Comparison of ENCODE assay signal across 1 cellular context in genomic region chr17:40068917-40069750, GRCh38.
A peak's percentile ranks its signal among the peaks of the same experiment; 100 is the strongest.
TF ChIP-seq lines count a peak whose summit lies in the region.

No MANE protein-coding gene starts in this region.

TF ChIP-seq in HEK293, 187 proteins besides CTCF, POLR2A, EP300 and RAD21 (continued from another document and continues in another):
- TF ChIP-seq ZNF223 (tag by site-specific recombination; IDR thresholded peaks at IDR 0.05), result peak; percentile 66; the same call in 1 of the 2 replicates
- peak; percentile 37; the same call in 1 of the 2 replicates for TF ChIP-seq ZXDB (tag by site-specific recombination; IDR thresholded peaks at IDR 0.05)
- no peak for TF ChIP-seq TCF7L2 (IDR thresholded peaks at IDR 0.05; ENCODE audit: borderline replicate concordance, low read depth, low read length)
- no peak for TF ChIP-seq ZNF707 (tag by site-specific recombination; IDR thresholded peaks at IDR 0.05)
- TF ChIP-seq ATF2 (tag by site-specific recombination; IDR thresholded peaks at IDR 0.05; ENCODE audit: low read depth), result no peak
- TF ChIP-seq ZNF2 (tag by site-specific recombination; IDR thresholded peaks at IDR 0.05), result peak; percentile 74; the same call in 1 of the 2 replicates
- no peak; the same call in 1 of the 2 replicates for TF ChIP-seq ZNF266 (tag by site-specific recombination; IDR thresholded peaks at IDR 0.05; ENCODE audit: low read depth)
- no peak for TF ChIP-seq SETDB1 (IDR thresholded peaks at IDR 0.05; ENCODE audit: insufficient read length, low read length)
- TF ChIP-seq, protein P1, sequence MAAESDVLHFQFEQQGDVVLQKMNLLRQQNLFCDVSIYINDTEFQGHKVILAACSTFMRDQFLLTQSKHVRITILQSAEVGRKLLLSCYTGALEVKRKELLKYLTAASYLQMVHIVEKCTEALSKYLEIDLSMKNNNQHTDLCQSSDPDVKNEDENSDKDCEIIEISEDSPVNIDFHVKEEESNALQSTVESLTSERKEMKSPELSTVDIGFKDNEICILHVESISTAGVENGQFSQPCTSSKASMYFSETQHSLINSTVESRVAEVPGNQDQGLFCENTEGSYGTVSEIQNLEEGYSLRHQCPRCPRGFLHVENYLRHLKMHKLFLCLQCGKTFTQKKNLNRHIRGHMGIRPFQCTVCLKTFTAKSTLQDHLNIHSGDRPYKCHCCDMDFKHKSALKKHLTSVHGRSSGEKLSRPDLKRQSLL (tag by site-specific recombination; IDR thresholded peaks at IDR 0.05), result no peak
- no peak for TF ChIP-seq ZNF274 (IDR thresholded peaks at IDR 0.05; ENCODE audit: low read length)
- no peak for TF ChIP-seq ZNF274 (tag by site-specific recombination; IDR thresholded peaks at IDR 0.05; ENCODE audit: borderline replicate concordance)
- TF ChIP-seq ZNF843 (tag by site-specific recombination; IDR thresholded peaks at IDR 0.05), result peak; percentile 76
- no peak for TF ChIP-seq ZNF768 (tag by site-specific recombination; IDR thresholded peaks at IDR 0.05)
- no peak for TF ChIP-seq ZNF202 (tag by site-specific recombination; IDR thresholded peaks at IDR 0.05; ENCODE audit: borderline replicate concordance)
- no peak for TF ChIP-seq RBAK (tag by site-specific recombination; IDR thresholded peaks at IDR 0.05)
- TF ChIP-seq PATZ1 (tag by site-specific recombination; IDR thresholded peaks at IDR 0.05), result peak; percentile 90
- no peak for TF ChIP-seq ZNF513 (tag by site-specific recombination; IDR thresholded peaks at IDR 0.05)
- TF ChIP-seq ZNF777 (tag by site-specific recombination; IDR thresholded peaks at IDR 0.05; ENCODE audit: borderline replicate concordance), result peak; percentile 54; the same call in 1 of the 2 replicates
- no peak for TF ChIP-seq ZNF211 (tag by site-specific recombination; IDR thresholded peaks at IDR 0.05; ENCODE audit: low read depth)
- TF ChIP-seq ZNF140 (tag by site-specific recombination; IDR thresholded peaks at IDR 0.05), result no peak
- TF ChIP-seq ZNF404 (tag by site-specific recombination; IDR thresholded peaks at IDR 0.05), result no peak
- no peak for TF ChIP-seq MEIS1 (CRISPR knock-in tag; IDR thresholded peaks at IDR 0.05; ENCODE audit: borderline replicate concordance)
- no peak for TF ChIP-seq ZNF677 (tag by site-specific recombination; IDR thresholded peaks at IDR 0.05)
- TF ChIP-seq ZNF549 (tag by site-specific recombination; IDR thresholded peaks at IDR 0.05), result no peak
- TF ChIP-seq KLF8 (tag by site-specific recombination; IDR thresholded peaks at IDR 0.05), result peak; percentile 89
- no peak for TF ChIP-seq ZNF544 (tag by site-specific recombination; IDR thresholded peaks at IDR 0.05)
- TF ChIP-seq, protein P2, sequence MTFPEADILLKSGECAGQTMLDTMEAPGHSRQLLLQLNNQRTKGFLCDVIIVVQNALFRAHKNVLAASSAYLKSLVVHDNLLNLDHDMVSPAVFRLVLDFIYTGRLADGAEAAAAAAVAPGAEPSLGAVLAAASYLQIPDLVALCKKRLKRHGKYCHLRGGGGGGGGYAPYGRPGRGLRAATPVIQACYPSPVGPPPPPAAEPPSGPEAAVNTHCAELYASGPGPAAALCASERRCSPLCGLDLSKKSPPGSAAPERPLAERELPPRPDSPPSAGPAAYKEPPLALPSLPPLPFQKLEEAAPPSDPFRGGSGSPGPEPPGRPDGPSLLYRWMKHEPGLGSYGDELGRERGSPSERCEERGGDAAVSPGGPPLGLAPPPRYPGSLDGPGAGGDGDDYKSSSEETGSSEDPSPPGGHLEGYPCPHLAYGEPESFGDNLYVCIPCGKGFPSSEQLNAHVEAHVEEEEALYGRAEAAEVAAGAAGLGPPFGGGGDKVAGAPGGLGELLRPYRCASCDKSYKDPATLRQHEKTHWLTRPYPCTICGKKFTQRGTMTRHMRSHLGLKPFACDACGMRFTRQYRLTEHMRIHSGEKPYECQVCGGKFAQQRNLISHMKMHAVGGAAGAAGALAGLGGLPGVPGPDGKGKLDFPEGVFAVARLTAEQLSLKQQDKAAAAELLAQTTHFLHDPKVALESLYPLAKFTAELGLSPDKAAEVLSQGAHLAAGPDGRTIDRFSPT (tag by site-specific recombination; IDR thresholded peaks at IDR 0.05), result peak; percentile 65
- no peak for TF ChIP-seq ZNF48 (tag by site-specific recombination; IDR thresholded peaks at IDR 0.05)
- TF ChIP-seq ZFP41 (tag by site-specific recombination; IDR thresholded peaks at IDR 0.05; ENCODE audit: borderline replicate concordance), result no peak
- 0 out of 2 replicates have a peak, but pooled peaks have one; percentile 33 for TF ChIP-seq ZNF791 (tag by site-specific recombination; IDR thresholded peaks at IDR 0.05)
- peak; percentile 63; the same call in 1 of the 2 replicates for TF ChIP-seq ZNF239 (tag by site-specific recombination; IDR thresholded peaks at IDR 0.05)
- TF ChIP-seq ZBTB7A (tag by site-specific recombination; IDR thresholded peaks at IDR 0.05; ENCODE audit: low read depth), result peak; percentile 50; the same call in 1 of the 2 replicates
- peak; percentile 36; the same call in 1 of the 2 replicates for TF ChIP-seq ZBTB21 (tag by site-specific recombination; IDR thresholded peaks at IDR 0.05)
- TF ChIP-seq GLIS1 (tag by site-specific recombination; IDR thresholded peaks at IDR 0.05), result no peak
- TF ChIP-seq ZNF558 (tag by site-specific recombination; IDR thresholded peaks at IDR 0.05), result no peak
- TF ChIP-seq SP2 (tag by site-specific recombination; IDR thresholded peaks at IDR 0.05), result peak; percentile 49
- TF ChIP-seq, protein P3, sequence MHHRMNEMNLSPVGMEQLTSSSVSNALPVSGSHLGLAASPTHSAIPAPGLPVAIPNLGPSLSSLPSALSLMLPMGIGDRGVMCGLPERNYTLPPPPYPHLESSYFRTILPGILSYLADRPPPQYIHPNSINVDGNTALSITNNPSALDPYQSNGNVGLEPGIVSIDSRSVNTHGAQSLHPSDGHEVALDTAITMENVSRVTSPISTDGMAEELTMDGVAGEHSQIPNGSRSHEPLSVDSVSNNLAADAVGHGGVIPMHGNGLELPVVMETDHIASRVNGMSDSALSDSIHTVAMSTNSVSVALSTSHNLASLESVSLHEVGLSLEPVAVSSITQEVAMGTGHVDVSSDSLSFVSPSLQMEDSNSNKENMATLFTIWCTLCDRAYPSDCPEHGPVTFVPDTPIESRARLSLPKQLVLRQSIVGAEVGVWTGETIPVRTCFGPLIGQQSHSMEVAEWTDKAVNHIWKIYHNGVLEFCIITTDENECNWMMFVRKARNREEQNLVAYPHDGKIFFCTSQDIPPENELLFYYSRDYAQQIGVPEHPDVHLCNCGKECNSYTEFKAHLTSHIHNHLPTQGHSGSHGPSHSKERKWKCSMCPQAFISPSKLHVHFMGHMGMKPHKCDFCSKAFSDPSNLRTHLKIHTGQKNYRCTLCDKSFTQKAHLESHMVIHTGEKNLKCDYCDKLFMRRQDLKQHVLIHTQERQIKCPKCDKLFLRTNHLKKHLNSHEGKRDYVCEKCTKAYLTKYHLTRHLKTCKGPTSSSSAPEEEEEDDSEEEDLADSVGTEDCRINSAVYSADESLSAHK (tag by site-specific recombination; IDR thresholded peaks at IDR 0.05), result peak; percentile 66
- TF ChIP-seq ZNF785 (tag by site-specific recombination; IDR thresholded peaks at IDR 0.05), result no peak
- no peak for TF ChIP-seq ZNF157 (tag by site-specific recombination; IDR thresholded peaks at IDR 0.05)
- TF ChIP-seq YY2 (tag by site-specific recombination; IDR thresholded peaks at IDR 0.05), result peak; percentile 50; the same call in 1 of the 2 replicates
- TF ChIP-seq ZNF311 (tag by site-specific recombination; IDR thresholded peaks at IDR 0.05; ENCODE audit: borderline replicate concordance), result no peak
- no peak for TF ChIP-seq ZNF221 (tag by site-specific recombination; IDR thresholded peaks at IDR 0.05; ENCODE audit: borderline replicate concordance)
- 0 out of 2 replicates have a peak, but pooled peaks have one; percentile 33 for TF ChIP-seq ZSCAN16 (tag by site-specific recombination; IDR thresholded peaks at IDR 0.05)
- TF ChIP-seq ZNF146 (tag by site-specific recombination; IDR thresholded peaks at IDR 0.05), result no peak
- 0 out of 2 replicates have a peak, but pooled peaks have one; percentile 43 for TF ChIP-seq ZNF792 (tag by site-specific recombination; IDR thresholded peaks at IDR 0.05)
- TF ChIP-seq OSR2 (tag by site-specific recombination; IDR thresholded peaks at IDR 0.05), result peak; percentile 54
- TF ChIP-seq FEZF1 (tag by site-specific recombination; IDR thresholded peaks at IDR 0.05), result 0 out of 2 replicates have a peak, but pooled peaks have one; percentile 24
- TF ChIP-seq ZNF518A (tag by site-specific recombination; conservative IDR thresholded peaks at IDR 0.05; ENCODE audit: low read depth), result no peak
- no peak for TF ChIP-seq ZNF354C (tag by site-specific recombination; IDR thresholded peaks at IDR 0.05; ENCODE audit: borderline replicate concordance, low read depth)
- TF ChIP-seq ZNF747 (tag by site-specific recombination; IDR thresholded peaks at IDR 0.05), result no peak
- 0 out of 2 replicates have a peak, but pooled peaks have one; percentile 22 for TF ChIP-seq KLF1 (tag by site-specific recombination; IDR thresholded peaks at IDR 0.05)
- TF ChIP-seq, protein P4, sequence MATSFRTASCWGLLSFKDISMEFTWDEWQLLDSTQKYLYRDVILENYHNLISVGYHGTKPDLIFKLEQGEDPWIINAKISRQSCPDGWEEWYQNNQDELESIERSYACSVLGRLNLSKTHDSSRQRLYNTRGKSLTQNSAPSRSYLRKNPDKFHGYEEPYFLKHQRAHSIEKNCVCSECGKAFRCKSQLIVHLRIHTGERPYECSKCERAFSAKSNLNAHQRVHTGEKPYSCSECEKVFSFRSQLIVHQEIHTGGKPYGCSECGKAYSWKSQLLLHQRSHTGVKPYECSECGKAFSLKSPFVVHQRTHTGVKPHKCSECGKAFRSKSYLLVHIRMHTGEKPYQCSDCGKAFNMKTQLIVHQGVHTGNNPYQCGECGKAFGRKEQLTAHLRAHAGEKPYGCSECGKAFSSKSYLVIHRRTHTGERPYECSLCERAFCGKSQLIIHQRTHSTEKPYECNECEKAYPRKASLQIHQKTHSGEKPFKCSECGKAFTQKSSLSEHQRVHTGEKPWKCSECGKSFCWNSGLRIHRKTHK (tag by site-specific recombination; IDR thresholded peaks at IDR 0.05), result no peak
